ENCODE assay signal across 1 cellular context in the genomic region with DNA sequence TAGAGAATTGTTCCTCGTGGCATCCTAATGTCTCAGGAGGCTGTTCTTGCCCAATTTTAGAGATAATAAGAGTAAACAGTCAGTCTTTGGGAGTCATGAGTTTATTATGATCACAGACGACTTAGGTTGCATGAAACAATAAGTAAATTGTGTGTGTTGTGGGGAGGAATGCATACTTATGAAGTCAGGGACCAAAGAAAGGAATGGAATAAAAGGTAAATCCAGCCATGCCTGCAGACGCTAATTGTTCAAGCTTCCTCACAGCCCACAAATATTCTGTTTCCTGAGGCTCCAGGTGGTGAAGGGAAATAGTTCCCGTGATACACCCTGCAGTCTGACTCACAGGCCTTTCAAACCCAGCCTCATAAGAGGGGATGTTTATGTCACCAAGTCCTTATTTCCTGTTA.
TF ChIP-seq lines count a peak whose summit lies in the region.

No MANE protein-coding gene starts in this region.

TF ChIP-seq in HepG2, 621 proteins besides CTCF, POLR2A, EP300 and RAD21:
- TF ChIP-seq ZNF432 (CRISPR knock-in tag; IDR thresholded peaks at IDR 0.05; ENCODE audit: borderline replicate concordance), result no peak
- TF ChIP-seq, protein P1, sequence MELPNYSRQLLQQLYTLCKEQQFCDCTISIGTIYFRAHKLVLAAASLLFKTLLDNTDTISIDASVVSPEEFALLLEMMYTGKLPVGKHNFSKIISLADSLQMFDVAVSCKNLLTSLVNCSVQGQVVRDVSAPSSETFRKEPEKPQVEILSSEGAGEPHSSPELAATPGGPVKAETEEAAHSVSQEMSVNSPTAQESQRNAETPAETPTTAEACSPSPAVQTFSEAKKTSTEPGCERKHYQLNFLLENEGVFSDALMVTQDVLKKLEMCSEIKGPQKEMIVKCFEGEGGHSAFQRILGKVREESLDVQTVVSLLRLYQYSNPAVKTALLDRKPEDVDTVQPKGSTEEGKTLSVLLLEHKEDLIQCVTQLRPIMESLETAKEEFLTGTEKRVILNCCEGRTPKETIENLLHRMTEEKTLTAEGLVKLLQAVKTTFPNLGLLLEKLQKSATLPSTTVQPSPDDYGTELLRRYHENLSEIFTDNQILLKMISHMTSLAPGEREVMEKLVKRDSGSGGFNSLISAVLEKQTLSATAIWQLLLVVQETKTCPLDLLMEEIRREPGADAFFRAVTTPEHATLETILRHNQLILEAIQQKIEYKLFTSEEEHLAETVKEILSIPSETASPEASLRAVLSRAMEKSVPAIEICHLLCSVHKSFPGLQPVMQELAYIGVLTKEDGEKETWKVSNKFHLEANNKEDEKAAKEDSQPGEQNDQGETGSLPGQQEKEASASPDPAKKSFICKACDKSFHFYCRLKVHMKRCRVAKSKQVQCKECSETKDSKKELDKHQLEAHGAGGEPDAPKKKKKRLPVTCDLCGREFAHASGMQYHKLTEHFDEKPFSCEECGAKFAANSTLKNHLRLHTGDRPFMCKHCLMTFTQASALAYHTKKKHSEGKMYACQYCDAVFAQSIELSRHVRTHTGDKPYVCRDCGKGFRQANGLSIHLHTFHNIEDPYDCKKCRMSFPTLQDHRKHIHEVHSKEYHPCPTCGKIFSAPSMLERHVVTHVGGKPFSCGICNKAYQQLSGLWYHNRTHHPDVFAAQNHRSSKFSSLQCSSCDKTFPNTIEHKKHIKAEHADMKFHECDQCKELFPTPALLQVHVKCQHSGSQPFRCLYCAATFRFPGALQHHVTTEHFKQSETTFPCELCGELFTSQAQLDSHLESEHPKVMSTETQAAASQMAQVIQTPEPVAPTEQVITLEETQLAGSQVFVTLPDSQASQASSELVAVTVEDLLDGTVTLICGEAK (IDR thresholded peaks at IDR 0.05), result no peak
- TF ChIP-seq, protein P1 (CRISPR knock-in tag; IDR thresholded peaks at IDR 0.05), result no peak
- TF ChIP-seq, protein P2, sequence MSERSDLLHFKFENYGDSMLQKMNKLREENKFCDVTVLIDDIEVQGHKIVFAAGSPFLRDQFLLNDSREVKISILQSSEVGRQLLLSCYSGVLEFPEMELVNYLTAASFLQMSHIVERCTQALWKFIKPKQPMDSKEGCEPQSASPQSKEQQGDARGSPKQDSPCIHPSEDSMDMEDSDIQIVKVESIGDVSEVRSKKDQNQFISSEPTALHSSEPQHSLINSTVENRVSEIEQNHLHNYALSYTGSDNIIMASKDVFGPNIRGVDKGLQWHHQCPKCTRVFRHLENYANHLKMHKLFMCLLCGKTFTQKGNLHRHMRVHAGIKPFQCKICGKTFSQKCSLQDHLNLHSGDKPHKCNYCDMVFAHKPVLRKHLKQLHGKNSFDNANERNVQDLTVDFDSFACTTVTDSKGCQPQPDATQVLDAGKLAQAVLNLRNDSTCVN (CRISPR knock-in tag; IDR thresholded peaks at IDR 0.05; ENCODE audit: borderline replicate concordance), result no peak
- TF ChIP-seq ZNF557 (CRISPR knock-in tag; IDR thresholded peaks at IDR 0.05), result no peak
- TF ChIP-seq ISX (CRISPR knock-in tag; conservative IDR thresholded peaks at IDR 0.05), result no peak
- TF ChIP-seq, protein P3, sequence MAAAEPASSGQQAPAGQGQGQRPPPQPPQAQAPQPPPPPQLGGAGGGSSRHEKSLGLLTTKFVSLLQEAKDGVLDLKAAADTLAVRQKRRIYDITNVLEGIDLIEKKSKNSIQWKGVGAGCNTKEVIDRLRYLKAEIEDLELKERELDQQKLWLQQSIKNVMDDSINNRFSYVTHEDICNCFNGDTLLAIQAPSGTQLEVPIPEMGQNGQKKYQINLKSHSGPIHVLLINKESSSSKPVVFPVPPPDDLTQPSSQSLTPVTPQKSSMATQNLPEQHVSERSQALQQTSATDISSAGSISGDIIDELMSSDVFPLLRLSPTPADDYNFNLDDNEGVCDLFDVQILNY (CRISPR knock-in tag; conservative IDR thresholded peaks at IDR 0.05), result no peak
- no peak for TF ChIP-seq ZNF772 (CRISPR knock-in tag; IDR thresholded peaks at IDR 0.05)
- TF ChIP-seq, protein P4, sequence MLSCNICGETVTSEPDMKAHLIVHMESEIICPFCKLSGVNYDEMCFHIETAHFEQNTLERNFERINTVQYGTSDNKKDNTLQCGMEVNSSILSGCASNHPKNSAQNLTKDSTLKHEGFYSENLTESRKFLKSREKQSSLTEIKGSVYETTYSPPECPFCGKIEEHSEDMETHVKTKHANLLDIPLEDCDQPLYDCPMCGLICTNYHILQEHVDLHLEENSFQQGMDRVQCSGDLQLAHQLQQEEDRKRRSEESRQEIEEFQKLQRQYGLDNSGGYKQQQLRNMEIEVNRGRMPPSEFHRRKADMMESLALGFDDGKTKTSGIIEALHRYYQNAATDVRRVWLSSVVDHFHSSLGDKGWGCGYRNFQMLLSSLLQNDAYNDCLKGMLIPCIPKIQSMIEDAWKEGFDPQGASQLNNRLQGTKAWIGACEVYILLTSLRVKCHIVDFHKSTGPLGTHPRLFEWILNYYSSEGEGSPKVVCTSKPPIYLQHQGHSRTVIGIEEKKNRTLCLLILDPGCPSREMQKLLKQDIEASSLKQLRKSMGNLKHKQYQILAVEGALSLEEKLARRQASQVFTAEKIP (CRISPR knock-in tag; IDR thresholded peaks at IDR 0.05; ENCODE audit: borderline replicate concordance), result no peak
- TF ChIP-seq, protein P5, sequence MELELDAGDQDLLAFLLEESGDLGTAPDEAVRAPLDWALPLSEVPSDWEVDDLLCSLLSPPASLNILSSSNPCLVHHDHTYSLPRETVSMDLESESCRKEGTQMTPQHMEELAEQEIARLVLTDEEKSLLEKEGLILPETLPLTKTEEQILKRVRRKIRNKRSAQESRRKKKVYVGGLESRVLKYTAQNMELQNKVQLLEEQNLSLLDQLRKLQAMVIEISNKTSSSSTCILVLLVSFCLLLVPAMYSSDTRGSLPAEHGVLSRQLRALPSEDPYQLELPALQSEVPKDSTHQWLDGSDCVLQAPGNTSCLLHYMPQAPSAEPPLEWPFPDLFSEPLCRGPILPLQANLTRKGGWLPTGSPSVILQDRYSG (CRISPR knock-in tag; IDR thresholded peaks at IDR 0.05), result no peak
